In the genomic region with DNA sequence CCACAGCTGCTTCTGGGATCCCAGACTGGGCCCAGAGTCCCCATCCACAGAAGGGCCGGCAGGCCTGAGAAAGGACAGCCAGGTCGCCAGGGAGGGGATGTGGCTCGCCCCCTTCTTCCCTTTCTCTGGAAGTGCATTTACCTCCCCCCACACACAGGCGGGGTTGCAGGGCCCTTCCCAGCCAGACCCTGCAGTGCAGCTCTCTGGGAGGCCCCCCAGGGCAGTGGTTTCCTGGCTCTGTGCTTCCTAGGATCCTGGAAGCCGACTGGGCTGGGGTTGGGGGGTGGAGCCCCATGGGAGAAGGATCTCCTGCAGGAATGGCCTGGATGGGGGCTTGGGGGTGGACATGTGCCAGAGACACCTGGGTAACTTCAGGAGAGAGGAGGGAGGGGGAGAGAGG, we compare ENCODE assay signal across 15 cellular contexts. TPM values are rescaled to one million over a fixed set of nuclear protein-coding genes. Genes with fewer than 3 reads are reported as not detected.
DNase-seq lines count a peak whose midpoint lies in the region; ATAC-seq and TF ChIP-seq lines count a peak whose summit lies in the region.
"Had no signal": no experiment of that assay in that cellular context is flagged by ENCODE, and none has a peak within 500 bp of the region (broad histone marks: within the 10 kb centered on the region; RNA-seq: fewer than 3 reads in every experiment).

No MANE protein-coding gene starts in this region.

- no peaks in the 10 kb centered on the region for H3K27me3 ChIP-seq in SK-N-SH (ENCODE audit: insufficient read depth)
- peaks cover 0 to 80% (median 11%) of the 10 kb centered on the region in 4 donors for H3K27me3 ChIP-seq in esophagus squamous epithelium
- no peaks in the 10 kb centered on the region for H3K27me3 ChIP-seq in mesendoderm (ENCODE audit: insufficient read depth, low read length, poor library complexity)
- H3K27me3 ChIP-seq in upper lobe of left lung: peaks cover 0 to 27% (median 8%) of the 10 kb centered on the region in 4 donors
- H3K27me3 ChIP-seq: SJCRH30, testis had no signal

- POLR2A ChIA-PET in SK-N-SH (lab: Yijun Ruan, JAX): no interaction called here

- ATAC-seq in SK-N-SH treated with all-trans-retinoic acid at 6 μM for 48 hours (no peak), upper lobe of left lung (ENCODE audit: low FRiP score in 2 of 2) (no peak), GM21447 (IDR thresholded peaks at IDR 0.05; ENCODE audit: unreplicated experiment) (no peak)
- ATAC-seq: activated T-cell treated with anti-CD3 and anti-CD28 coated beads, Interleukin-2, amount 50 U/mL, for 72 hours had no signal

- no peaks in the 10 kb centered on the region for H3K9me3 ChIP-seq in SK-N-SH
- no peaks in the 10 kb centered on the region for H3K9me3 ChIP-seq in esophagus squamous epithelium
- no peaks in the 10 kb centered on the region for H3K9me3 ChIP-seq in upper lobe of left lung
- H3K9me3 ChIP-seq: SJCRH30, testis had no signal

- no peaks in the 10 kb centered on the region for H3K79me1 ChIP-seq in mesendoderm (ENCODE audit: low read length)

- TF ChIP-seq CTCF in SK-N-SH (IDR thresholded peaks at IDR 0.05) (no peak), esophagus squamous epithelium (IDR thresholded peaks at IDR 0.05) (no peak), upper lobe of left lung (IDR thresholded peaks at IDR 0.05) (no peak)

- no peak overlapping the region for H3K27ac Mint-ChIP-seq in activated CD4-positive, alpha-beta T cell treated with anti-CD3 and anti-CD28 coated beads, Interleukin-2, amount 10 ng/mL, durations not matched to agents 24 days and 14 days
- H3K27ac Mint-ChIP-seq in T-helper 2 cell treated with Interferon-gamma antibody and Interleukin-4, amounts not matched to agents 5 μg/mL and 100 μg/mL, for 36 hours: no peak overlapping the region
- H3K27ac Mint-ChIP-seq: activated T-cell treated with anti-CD3 and anti-CD28 coated beads, Interleukin-2, amount 50 U/mL, for 72 hours had no signal

- peak overlapping the region; percentile 98 for H2BK120ac ChIP-seq in mesendoderm (ENCODE audit: low read depth, low read length)

- 62% methylated on average over 3 of the region's 5 CpGs for WGBS in SK-N-SH (ENCODE audit: low lambda C conversion rate)
- 55% methylated on average over 2 of the region's 5 CpGs; no CpG with 5 or more reads in 1 of the 2 donors for WGBS in esophagus squamous epithelium, 2 donors
- WGBS in mesendoderm (ENCODE audit: extremely low coverage, insufficient coverage, low lambda C conversion rate): no CpG with 5 or more reads among the region's 5 CpGs
- WGBS in upper lobe of left lung, 2 donors: 40 to 41% methylated on average over 1 to 2 of the region's 5 CpGs

- peak overlapping the region; percentile 98 for H2BK5ac ChIP-seq in mesendoderm (ENCODE audit: low read length)

- peak overlapping the region; percentile 96 for H3K56ac ChIP-seq in mesendoderm (ENCODE audit: low read length)

- H3K27ac ChIP-seq in SK-N-SH (ENCODE audit: low read depth in 2 of 2, low read length in 1 of 2) (peak overlapping the region in 1 of 2 experiments; percentile 43; a peak in 1 of 4 replicates), esophagus squamous epithelium (peak overlapping the region; percentile 34 to 90 (median 82)), mesendoderm (ENCODE audit: low read depth, low read length) (peak overlapping the region; percentile 71), upper lobe of left lung (peak overlapping the region in 3 of 4 donors; percentile 49 to 69 (median 59))
- H3K27ac ChIP-seq: SJCRH30 had no signal

- H4K8ac ChIP-seq in mesendoderm (ENCODE audit: low read depth, low read length): peak overlapping the region; percentile 88

- H3K9me3 Mint-ChIP-seq in activated CD4-positive, alpha-beta T cell treated with anti-CD3 and anti-CD28 coated beads, Interleukin-2, amount 10 ng/mL, durations not matched to agents 24 days and 14 days: no peaks in the 10 kb centered on the region
- H3K9me3 Mint-ChIP-seq in T-helper 2 cell treated with Interferon-gamma antibody and Interleukin-4, amounts not matched to agents 5 μg/mL and 100 μg/mL, for 36 hours: no peaks in the 10 kb centered on the region
- H3K9me3 Mint-ChIP-seq: activated T-cell treated with anti-CD3 and anti-CD28 coated beads, Interleukin-2, amount 50 U/mL, for 72 hours had no signal

- H4K5ac ChIP-seq in mesendoderm (ENCODE audit: low read length): no peak overlapping the region

- DNase-seq in SK-N-SH: peak; percentile 60
- no peak for DNase-seq in esophagus squamous epithelium (lab: John Stamatoyannopoulos, UW)
- peak; percentile 92 for DNase-seq in mesendoderm
- DNase-seq in upper lobe of left lung: no peak
- DNase-seq in activated CD4-positive, alpha-beta T cell treated with anti-CD3 and anti-CD28 coated beads, Interleukin-2, amount 10 ng/mL, durations not matched to agents 24 days and 14 days: no peak
- no peak for DNase-seq in T-helper 2 cell treated with Interferon-gamma antibody and Interleukin-4, amounts not matched to agents 5 μg/mL and 100 μg/mL, for 36 hours (ENCODE audit: low spot score)
- DNase-seq: activated CD4-positive, CD25-positive, alpha-beta regulatory T cell; activated T-cell treated with anti-CD3 and anti-CD28 coated beads, Interleukin-2, amount 50 U/mL, for 72 hours; COR-L47; hypothalamus; NCI-H2029; testis had no signal

- no peak for TF ChIP-seq RAD21 in SK-N-SH (IDR thresholded peaks at IDR 0.05; ENCODE audit: low read length)

- H3K4me1 Mint-ChIP-seq in activated CD4-positive, alpha-beta T cell treated with anti-CD3 and anti-CD28 coated beads, Interleukin-2, amount 10 ng/mL, durations not matched to agents 24 days and 14 days: peaks cover 12% of the 10 kb centered on the region
- H3K4me1 Mint-ChIP-seq in T-helper 2 cell treated with Interferon-gamma antibody and Interleukin-4, amounts not matched to agents 5 μg/mL and 100 μg/mL, for 36 hours (ENCODE audit: low read depth): peaks cover 2% of the 10 kb centered on the region

- no peak for TF ChIP-seq POLR2A in esophagus squamous epithelium (IDR thresholded peaks at IDR 0.05)
- TF ChIP-seq POLR2A in upper lobe of left lung (IDR thresholded peaks at IDR 0.05): no peak

- CTCF ChIA-PET in SK-N-SH (lab: Yijun Ruan, JAX): no interaction called here

- H3K4me3 Mint-ChIP-seq in activated CD4-positive, alpha-beta T cell treated with anti-CD3 and anti-CD28 coated beads, Interleukin-2, amount 10 ng/mL, durations not matched to agents 24 days and 14 days: no peak overlapping the region
- no peak overlapping the region for H3K4me3 Mint-ChIP-seq in T-helper 2 cell treated with Interferon-gamma antibody and Interleukin-4, amounts not matched to agents 5 μg/mL and 100 μg/mL, for 36 hours
- H3K4me3 Mint-ChIP-seq: activated T-cell treated with anti-CD3 and anti-CD28 coated beads, Interleukin-2, amount 50 U/mL, for 72 hours had no signal

- peak overlapping the region; percentile 99 for H3K18ac ChIP-seq in mesendoderm (ENCODE audit: low read length)

- H3K36me3 Mint-ChIP-seq in activated CD4-positive, alpha-beta T cell treated with anti-CD3 and anti-CD28 coated beads, Interleukin-2, amount 10 ng/mL, durations not matched to agents 24 days and 14 days (ENCODE audit: low read depth): no peaks in the 10 kb centered on the region
- H3K36me3 Mint-ChIP-seq in T-helper 2 cell treated with Interferon-gamma antibody and Interleukin-4, amounts not matched to agents 5 μg/mL and 100 μg/mL, for 36 hours (ENCODE audit: low read depth): no peaks in the 10 kb centered on the region

- H3K4me2 ChIP-seq in SK-N-SH (no peak overlapping the region), mesendoderm (ENCODE audit: low read length) (peak overlapping the region; percentile 39)

- H3K4me1 ChIP-seq in SK-N-SH (ENCODE audit: control insufficient read depth in 1 of 2, insufficient read depth in 2 of 2, low read depth in 1 of 2, low read length in 1 of 2) (peaks cover 18 to 51% of the 10 kb centered on the region in 2 experiments; a peak in 2 of 4 replicates), esophagus squamous epithelium (peaks cover 28 to 80% (median 29%) of the 10 kb centered on the region in 3 donors), mesendoderm (ENCODE audit: control insufficient read depth, low read depth, low read length) (peaks cover 2% of the 10 kb centered on the region), upper lobe of left lung (peaks cover 25 to 42% (median 40%) of the 10 kb centered on the region in 4 donors)

- peak overlapping the region; percentile 98 for H3K4ac ChIP-seq in mesendoderm (ENCODE audit: low read depth, low read length)

- H3K36me3 ChIP-seq in SK-N-SH (replicated peaks in 1 of 2; ENCODE audit: control insufficient read depth in 1 of 2, insufficient read depth in 2 of 2, low read length in 1 of 2) (no peaks in the 10 kb centered on the region), esophagus squamous epithelium (no peaks in the 10 kb centered on the region), mesendoderm (ENCODE audit: control insufficient read depth, insufficient read depth, low read length) (no peaks in the 10 kb centered on the region), upper lobe of left lung (no peaks in the 10 kb centered on the region)
- H3K36me3 ChIP-seq: SJCRH30 had no signal

- H3K23ac ChIP-seq in mesendoderm (ENCODE audit: low read length): no peak overlapping the region

- peaks cover 31% of the 10 kb centered on the region for H3K27me3 Mint-ChIP-seq in activated CD4-positive, alpha-beta T cell treated with anti-CD3 and anti-CD28 coated beads, Interleukin-2, amount 10 ng/mL, durations not matched to agents 24 days and 14 days
- peaks cover 41% of the 10 kb centered on the region for H3K27me3 Mint-ChIP-seq in T-helper 2 cell treated with Interferon-gamma antibody and Interleukin-4, amounts not matched to agents 5 μg/mL and 100 μg/mL, for 36 hours (ENCODE audit: low read depth)

- intact Hi-C loops in esophagus squamous epithelium (cut with DNase I): loop anchor here (10.0 kb wide), 1 partner anchor 127 kb away; no protein-coding TSS in a partner anchor
- intact Hi-C loops in activated CD4-positive, alpha-beta T cell treated with anti-CD3 and anti-CD28 coated beads, Interleukin-2, amount 10 ng/mL, durations not matched to agents 24 days and 14 days (cut with micrococcal nuclease): no loop called here

- no peak overlapping the region for H2AFZ ChIP-seq in SK-N-SH (ENCODE audit: low read depth)

- no peaks in the 10 kb centered on the region for H4K20me1 ChIP-seq in SK-N-SH (ENCODE audit: insufficient read depth)

- H3F3A ChIP-seq in SK-N-SH (replicated peaks; ENCODE audit: insufficient read depth): peaks cover 14% of the 10 kb centered on the region

- H3K9ac ChIP-seq in SK-N-SH (no peak overlapping the region), mesendoderm (ENCODE audit: low read length) (peak overlapping the region; percentile 68)

- no peaks in the 10 kb centered on the region for H3K9me2 ChIP-seq in SK-N-SH

- TF ChIP-seq EP300 in SK-N-SH (IDR thresholded peaks at IDR 0.05; ENCODE audit: borderline replicate concordance in 1 of 2, low read depth in 1 of 2, low read length in 1 of 2) (no peak), upper lobe of left lung (IDR thresholded peaks at IDR 0.05) (no peak)

- H2BK15ac ChIP-seq in mesendoderm (replicated peaks; ENCODE audit: low read depth): no peak overlapping the region

- peaks cover 2% of the 10 kb centered on the region for H3K79me2 ChIP-seq in SK-N-SH (ENCODE audit: insufficient read depth)
- H3K79me2 ChIP-seq in mesendoderm (ENCODE audit: control insufficient read depth, insufficient read depth, low read length): peaks cover 8% of the 10 kb centered on the region

- H3K4me3 ChIP-seq in SK-N-SH (ENCODE audit: low read depth in 2 of 2, low read length in 1 of 2) (no peak overlapping the region), esophagus squamous epithelium (no peak overlapping the region), mesendoderm (ENCODE audit: low read length) (no peak overlapping the region), upper lobe of left lung (no peak overlapping the region)
- H3K4me3 ChIP-seq: SJCRH30, testis had no signal

- H2AK5ac ChIP-seq in mesendoderm (ENCODE audit: low read length): peak overlapping the region; percentile 12

RNA-seq across cellular contexts. Expression of a gene that starts 4.2 kb away (rescaled TPM):
- 37.3 and 107 TPM in 2 replicates for polyA plus RNA-seq in SK-N-SH (2012; rRNA removed)
- polyA plus RNA-seq in SK-N-SH (2012; cell fraction: cytosol; rRNA removed): 34.3 and 65.0 TPM in 2 replicates
- 241 and 268 TPM in 2 replicates for polyA plus RNA-seq in SK-N-SH (2012; cell fraction: nucleus; rRNA removed)
- total RNA-seq in esophagus squamous epithelium: 100 to 1,000 TPM in 1 of 4 donors, 10 to 100 TPM in 3; 25.0 to 242 (median 54.9) TPM
- 187 TPM for polyA plus RNA-seq in mesendoderm (2013, experiment 1 of 2)
- 175 TPM for polyA plus RNA-seq in mesendoderm (2013, experiment 2 of 2)
- total RNA-seq in upper lobe of left lung: 100 to 1,000 TPM in 5 of 6 donors, 10 to 100 TPM in 1; 61.9 to 351 (median 205) TPM
- total RNA-seq in activated CD4-positive, alpha-beta T cell treated with anti-CD3 and anti-CD28 coated beads, Interleukin-2, amount 10 ng/mL, durations not matched to agents 24 days and 14 days: 0.40 and 0.47 TPM in 2 replicates

Comparison
In these comparisons a context has a peak if more than half of its experiments do, and no peak if none do; other contexts are left out.
1. DNase-seq: peak in SK-N-SH (single experiment) and mesendoderm (single experiment); none in esophagus squamous epithelium (single experiment), upper lobe of left lung (0 of 2), activated CD4-positive, alpha-beta T cell treated with anti-CD3 and anti-CD28 coated beads, Interleukin-2, amount 10 ng/mL, durations not matched to agents 24 days and 14 days (single experiment) and T-helper 2 cell treated with Interferon-gamma antibody and Interleukin-4, amounts not matched to agents 5 μg/mL and 100 μg/mL, for 36 hours (single experiment).
2. RNA of a gene that starts 4.2 kb away (total RNA-seq): 61.9 to 351 TPM in upper lobe of left lung and 25.0 to 242 TPM in esophagus squamous epithelium; 0.40 to 0.47 TPM in activated CD4-positive, alpha-beta T cell treated with anti-CD3 and anti-CD28 coated beads, Interleukin-2, amount 10 ng/mL, durations not matched to agents 24 days and 14 days; every median in the first group is over 10 times any median in the second.